16 cellular contexts compared by ENCODE assay signal in the genomic region with DNA sequence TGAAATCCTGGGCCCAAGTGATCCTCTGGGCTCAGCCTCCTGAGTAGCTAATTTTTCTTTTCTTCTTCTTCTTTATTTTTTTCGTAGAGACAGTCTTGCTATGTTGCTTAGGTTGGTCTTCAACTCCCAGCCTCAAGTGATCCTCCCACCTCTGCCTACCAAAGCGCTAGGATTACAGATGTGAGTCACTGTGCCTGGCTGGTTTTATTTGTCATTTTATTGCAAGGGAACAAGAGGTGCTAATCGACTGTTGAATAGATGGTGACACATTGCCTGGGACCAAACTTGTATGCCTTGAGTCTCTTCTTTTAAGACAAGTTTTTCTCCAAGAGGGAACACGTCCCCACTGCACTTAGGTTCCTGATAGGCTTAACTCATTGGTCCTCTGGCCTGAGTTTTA. TPM values are rescaled to one million over a fixed set of nuclear protein-coding genes. Genes with fewer than 3 reads are reported as not detected.
DNase-seq lines count a peak whose midpoint lies in the region; ATAC-seq, FAIRE-seq and TF ChIP-seq lines count a peak whose summit lies in the region.
"Had no signal": no experiment of that assay in that cellular context is flagged by ENCODE, and none has a peak within 500 bp of the region (broad histone marks: within the 10 kb centered on the region; RNA-seq: fewer than 3 reads in every experiment).

No MANE protein-coding gene starts in this region.

- FAIRE-seq in A549 (lab: Jason Lieb, UNC) (no peak), D721Med (lab: Jason Lieb, UNC) (no peak)
- FAIRE-seq: G401.6 had no signal

- H3K27me3 ChIP-seq in WERI-Rb-1 (ENCODE audit: insufficient read depth, low read depth, severe bottlenecking) = no peaks in the 10 kb centered on the region

- H3K4me3 Mint-ChIP-seq in HFFc6 = no peak overlapping the region
- H3K4me3 Mint-ChIP-seq in activated naive CD4-positive, alpha-beta T cell treated with anti-CD3 and anti-CD28 coated beads for 36 hours = no peak overlapping the region
- H3K4me3 Mint-ChIP-seq: activated T-cell treated with anti-CD3 and anti-CD28 coated beads, Interleukin-2, amount 50 U/mL, for 4 hours; central memory CD8-positive, alpha-beta T cell had no signal

- intact Hi-C loops in head of caudate nucleus (cut with DNase I) = no loop called here
- intact Hi-C loops in activated naive CD4-positive, alpha-beta T cell treated with anti-CD3 and anti-CD28 coated beads for 36 hours (cut with micrococcal nuclease) = no loop called here

- H3K4me1 ChIP-seq in A549 = peaks cover 44% of the 10 kb centered on the region
- H3K4me1 ChIP-seq: right lobe of liver had no signal

- POLR2A ChIA-PET in A549 (lab: Yijun Ruan, JAX) = no interaction called here

- DNase-seq in A549 (ENCODE audit: low read depth in 1 of 2, low spot score in 1 of 2) (peak in 1 of 2 experiments; percentile 38), HFFc6 (peak; percentile 44), WERI-Rb-1 (peak; percentile 6), head of caudate nucleus (peak in 24 of 42 donors; percentile 10 to 86 (median 54)), COLO829 (ENCODE audit: low spot score) (no peak), D721Med (ENCODE audit: insufficient read length, low spot score) (no peak)
- DNase-seq in activated naive CD4-positive, alpha-beta T cell treated with anti-CD3 and anti-CD28 coated beads for 36 hours = no peak
- no peak for DNase-seq in activated effector memory CD4-positive, alpha-beta T cell treated with anti-CD3 and anti-CD28 coated beads, Interleukin-2, amount 50 U/mL, for 16 hours
- DNase-seq: activated CD4-positive, alpha-beta T cell treated with anti-CD3 and anti-CD28 coated beads, Interleukin-2, amount 50 U/mL, for 48 hours; activated T-cell treated with anti-CD3 and anti-CD28 coated beads, Interleukin-2, amount 50 U/mL, for 4 hours; CD4-positive, alpha-beta memory T cell; effector CD4-positive, alpha-beta T cell; left cardiac atrium; right lobe of liver had no signal

- peaks cover 54% of the 10 kb centered on the region for H3K4me1 Mint-ChIP-seq in HFFc6 (ENCODE audit: low read depth)
- peaks cover 11% of the 10 kb centered on the region for H3K4me1 Mint-ChIP-seq in activated naive CD4-positive, alpha-beta T cell treated with anti-CD3 and anti-CD28 coated beads for 36 hours (ENCODE audit: low read depth)

- CTCF ChIA-PET in A549 (lab: Yijun Ruan, JAX) = interaction anchor here (0.6 to 7.2 kb wide), 13 partner anchors 10 to 239 kb away, joined by 3 to 49 read pairs (median 5); no protein-coding TSS in a partner anchor
- CTCF ChIA-PET in activated naive CD4-positive, alpha-beta T cell treated with anti-CD3 and anti-CD28 coated beads for 36 hours (lab: Charles Lee) = no interaction called here

- H3K36me3 ChIP-seq in WERI-Rb-1 = no peaks in the 10 kb centered on the region
- H3K36me3 ChIP-seq: right lobe of liver had no signal

- no peak for TF ChIP-seq EP300 in A549 (IDR thresholded peaks at IDR 0.05)

- H3K36me3 Mint-ChIP-seq in HFFc6 (ENCODE audit: low read depth) = no peaks in the 10 kb centered on the region
- H3K36me3 Mint-ChIP-seq in activated naive CD4-positive, alpha-beta T cell treated with anti-CD3 and anti-CD28 coated beads for 36 hours (ENCODE audit: low read depth) = no peaks in the 10 kb centered on the region
- H3K36me3 Mint-ChIP-seq: CD4-positive, alpha-beta memory T cell had no signal

- no peak overlapping the region for H3K27ac Mint-ChIP-seq in HFFc6
- no peak overlapping the region for H3K27ac Mint-ChIP-seq in activated naive CD4-positive, alpha-beta T cell treated with anti-CD3 and anti-CD28 coated beads for 36 hours

- H3K9me3 Mint-ChIP-seq in HFFc6 = no peaks in the 10 kb centered on the region; the same call in 1 of the 2 replicates
- H3K9me3 Mint-ChIP-seq in activated naive CD4-positive, alpha-beta T cell treated with anti-CD3 and anti-CD28 coated beads for 36 hours = no peaks in the 10 kb centered on the region
- H3K9me3 Mint-ChIP-seq: activated T-cell treated with anti-CD3 and anti-CD28 coated beads, Interleukin-2, amount 50 U/mL, for 4 hours; CD4-positive, alpha-beta memory T cell; central memory CD8-positive, alpha-beta T cell had no signal

- H3K4me2 ChIP-seq in A549 = peak overlapping the region; percentile 57

- peak in 1 of 2 experiments; percentile 8; a peak in 2 of 6 replicates for ATAC-seq in A549
- ATAC-seq: activated T-cell treated with anti-CD3 and anti-CD28 coated beads, Interleukin-2, amount 50 U/mL, for 4 hours had no signal

- H3K27ac ChIP-seq in A549 = peak overlapping the region; percentile 12 to 28; a peak in 2 of 6 replicates
- no peak overlapping the region for H3K27ac ChIP-seq in WERI-Rb-1
- H3K27ac ChIP-seq: right lobe of liver had no signal

- TF ChIP-seq CTCF in A549 (IDR thresholded peaks at IDR 0.05) (no peak), HFFc6 (IDR thresholded peaks at IDR 0.05) (no peak), WERI-Rb-1 (IDR thresholded peaks at IDR 0.05; ENCODE audit: low read depth, low read length) (no peak), D721Med (IDR thresholded peaks at IDR 0.05; ENCODE audit: insufficient read depth, missing control alignments) (no peak)

- H3K9me3 ChIP-seq in A549 (no peaks in the 10 kb centered on the region), WERI-Rb-1 (ENCODE audit: severe bottlenecking) (no peaks in the 10 kb centered on the region)
- H3K9me3 ChIP-seq: right lobe of liver had no signal

- no peak overlapping the region for H3K4me3 ChIP-seq in A549
- H3K4me3 ChIP-seq in WERI-Rb-1 (ENCODE audit: low read depth, low read length) = no peak overlapping the region
- H3K4me3 ChIP-seq: right lobe of liver had no signal

- 26% methylated on average over 4 of the region's 4 CpGs for WGBS in A549 (ENCODE audit: missing lambda C conversion rate)

- no peak for TF ChIP-seq POLR2A in A549 (IDR thresholded peaks at IDR 0.05; ENCODE audit: low read length)

- TF ChIP-seq RAD21 in A549 (conservative IDR thresholded peaks at IDR 0.05 in 1 of 2, IDR thresholded peaks at IDR 0.05 in 1 of 2) = no peak

- peaks cover 9% of the 10 kb centered on the region for H3K27me3 Mint-ChIP-seq in HFFc6 (ENCODE audit: insufficient read depth)
- H3K27me3 Mint-ChIP-seq in activated naive CD4-positive, alpha-beta T cell treated with anti-CD3 and anti-CD28 coated beads for 36 hours (ENCODE audit: low read depth) = peaks cover 4% of the 10 kb centered on the region

TF ChIP-seq in A549, 52 proteins besides CTCF, POLR2A, EP300 and RAD21 (continues in another document):
- TF ChIP-seq TFCP2L1 (CRISPR knock-in tag; IDR thresholded peaks at IDR 0.05) = no peak
- TF ChIP-seq PHF8 (IDR thresholded peaks at IDR 0.05; ENCODE audit: borderline replicate concordance, low read depth) = no peak
- TF ChIP-seq CBX2 (IDR thresholded peaks at IDR 0.05; ENCODE audit: borderline replicate concordance, low read depth) = no peak
- TF ChIP-seq, protein P1, sequence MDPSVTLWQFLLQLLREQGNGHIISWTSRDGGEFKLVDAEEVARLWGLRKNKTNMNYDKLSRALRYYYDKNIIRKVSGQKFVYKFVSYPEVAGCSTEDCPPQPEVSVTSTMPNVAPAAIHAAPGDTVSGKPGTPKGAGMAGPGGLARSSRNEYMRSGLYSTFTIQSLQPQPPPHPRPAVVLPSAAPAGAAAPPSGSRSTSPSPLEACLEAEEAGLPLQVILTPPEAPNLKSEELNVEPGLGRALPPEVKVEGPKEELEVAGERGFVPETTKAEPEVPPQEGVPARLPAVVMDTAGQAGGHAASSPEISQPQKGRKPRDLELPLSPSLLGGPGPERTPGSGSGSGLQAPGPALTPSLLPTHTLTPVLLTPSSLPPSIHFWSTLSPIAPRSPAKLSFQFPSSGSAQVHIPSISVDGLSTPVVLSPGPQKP (IDR thresholded peaks at IDR 0.05; ENCODE audit: low read depth, low read length) = no peak

RNA-seq across cellular contexts. Expression of a gene that starts 20.0 kb away (rescaled TPM):
- polyA plus RNA-seq in A549 (2011; rRNA removed) (0.37 and 0.40 TPM in 2 replicates), A549 (2017; fragmentation: RNase III; extraction: RNeasy Plus Mini Kit Qiagen cat#74134 plus additional on column Dnase treatment) (0.32 to 0.51 TPM (median 0.34 TPM) in 3 replicates)
- 0.33 and 0.67 TPM in 2 replicates for polyA plus RNA-seq in A549 (2012; cell fraction: cytosol; rRNA removed)
- polyA plus RNA-seq in A549 (2012; cell fraction: nucleus; rRNA removed) = 0.26 and 0.55 TPM in 2 replicates
- polyA minus RNA-seq in A549 (2011; rRNA and poly(A)+ RNA removed) = 1.8 and 1.9 TPM in 2 replicates
- total RNA-seq in HFFc6 (2021; fragmentation: NEBNext Ultra II Directional; extraction: Animal tissue kit (Norgen Biotek cat#: 25700)) = not detected
- not detected for total RNA-seq in activated naive CD4-positive, alpha-beta T cell treated with anti-CD3 and anti-CD28 coated beads for 36 hours
- total RNA-seq: CD4-positive, alpha-beta memory T cell had no signal
- polyA plus RNA-seq: CD4-positive, alpha-beta memory T cell had no signal

RNA-seq across cellular contexts. Expression of a gene that starts 45.1 kb away (rescaled TPM):
- 0.14 and 0.36 TPM in 2 replicates for polyA plus RNA-seq in A549 (2011; rRNA removed)
- polyA plus RNA-seq in A549 (2012; cell fraction: cytosol; rRNA removed) = not detected in 2 replicates
- polyA plus RNA-seq in A549 (2012; cell fraction: nucleus; rRNA removed) = not detected in 2 replicates
- 0.18 to 0.26 TPM in 2 of 3 replicates, not detected in the other for polyA plus RNA-seq in A549 (2017; fragmentation: RNase III; extraction: RNeasy Plus Mini Kit Qiagen cat#74134 plus additional on column Dnase treatment)
- not detected in 2 replicates for polyA minus RNA-seq in A549 (2011; rRNA and poly(A)+ RNA removed)
- not detected for total RNA-seq in HFFc6 (2021; fragmentation: NEBNext Ultra II Directional; extraction: Animal tissue kit (Norgen Biotek cat#: 25700))
- under 1 TPM in 1 of 2 experiments, not detected in 1; 0.79 TPM for total RNA-seq in activated naive CD4-positive, alpha-beta T cell treated with anti-CD3 and anti-CD28 coated beads for 36 hours
- total RNA-seq: left cardiac atrium, right lobe of liver had no signal
- polyA plus RNA-seq: CD4-positive, alpha-beta memory T cell had no signal

RNA-seq across cellular contexts. Expression of a gene that starts 55.2 kb away (rescaled TPM):
- polyA plus RNA-seq in A549 (2011; rRNA removed) = 22.6 and 29.7 TPM in 2 replicates
- 31.1 and 44.6 TPM in 2 replicates for polyA plus RNA-seq in A549 (2012; cell fraction: cytosol; rRNA removed)
- polyA plus RNA-seq in A549 (2012; cell fraction: nucleus; rRNA removed) = 58.5 and 70.7 TPM in 2 replicates
- polyA plus RNA-seq in A549 (2017; fragmentation: RNase III; extraction: RNeasy Plus Mini Kit Qiagen cat#74134 plus additional on column Dnase treatment) = 37.8 to 40.9 TPM (median 38.8 TPM) in 3 replicates
- 34.3 and 54.4 TPM in 2 replicates for polyA minus RNA-seq in A549 (2011; rRNA and poly(A)+ RNA removed)
- 1 to 10 TPM; 6.3 to 8.2 (median 7.3) TPM for total RNA-seq in HFFc6 (2021; fragmentation: NEBNext Ultra II Directional; extraction: Animal tissue kit (Norgen Biotek cat#: 25700))
- total RNA-seq in activated naive CD4-positive, alpha-beta T cell treated with anti-CD3 and anti-CD28 coated beads for 36 hours = 10 to 100 TPM; 11.2 to 12.2 TPM

Comparison
In these comparisons a context has a peak if more than half of its experiments do, and no peak if none do; other contexts are left out.
1. DNase-seq: peak in HFFc6 (single experiment), WERI-Rb-1 (single experiment) and head of caudate nucleus (24 of 42); none in activated naive CD4-positive, alpha-beta T cell treated with anti-CD3 and anti-CD28 coated beads for 36 hours (single experiment), activated effector memory CD4-positive, alpha-beta T cell treated with anti-CD3 and anti-CD28 coated beads, Interleukin-2, amount 50 U/mL, for 16 hours (single experiment), COLO829 (single experiment) and D721Med (single experiment).